In genomic region chr7:148729984-148730733, GRCh38 we compare ENCODE assay signal across 19 cellular contexts. TPM values are rescaled to one million over a fixed set of nuclear protein-coding genes. Genes with fewer than 3 reads are reported as not detected.
DNase-seq lines count a peak whose midpoint lies in the region; TF ChIP-seq lines count a peak whose summit lies in the region.
"Had no signal": no experiment of that assay in that cellular context is flagged by ENCODE, and none has a peak within 500 bp of the region (broad histone marks: within the 10 kb centered on the region; RNA-seq: fewer than 3 reads in every experiment).

No MANE protein-coding gene starts in this region.

- WGBS in smooth muscle cell (ENCODE audit: low lambda C conversion rate), result 87% methylated on average over 12 of the region's 12 CpGs

- intact Hi-C loops in activated CD4-positive, alpha-beta T cell treated with anti-CD3 and anti-CD28 coated beads, Interleukin-2, amount 10 ng/mL, durations not matched to agents 24 days and 14 days (cut with micrococcal nuclease), result no loop called here

- H3K4me2 ChIP-seq in smooth muscle cell, result no peak overlapping the region

- H3K27me3 ChIP-seq in adipocyte (replicated peaks; ENCODE audit: control insufficient read depth, insufficient read depth, low read length) (no peaks in the 10 kb centered on the region), smooth muscle cell (ENCODE audit: low read depth) (no peaks in the 10 kb centered on the region), SJCRH30 (no peaks in the 10 kb centered on the region)
- H3K27me3 ChIP-seq: vagina had no signal

- H3K36me3 Mint-ChIP-seq in activated CD4-positive, alpha-beta T cell treated with anti-CD3 and anti-CD28 coated beads, Interleukin-2, amount 10 ng/mL, durations not matched to agents 24 days and 14 days (ENCODE audit: low read depth), result peaks cover 33% of the 10 kb centered on the region

- H3K4me3 ChIP-seq in adipocyte (ENCODE audit: low read length) (no peak overlapping the region), smooth muscle cell (no peak overlapping the region), SJCRH30 (no peak overlapping the region)
- H3K4me3 ChIP-seq: lung, vagina had no signal

- no peak overlapping the region for H3K9ac ChIP-seq in adipocyte (ENCODE audit: low read length)
- H3K9ac ChIP-seq in smooth muscle cell (ENCODE audit: low read depth), result no peak overlapping the region
- H3K9ac ChIP-seq: parathyroid adenoma had no signal

- H3K4me1 ChIP-seq in adipocyte (ENCODE audit: control insufficient read depth, insufficient read depth, low read length) (no peaks in the 10 kb centered on the region), smooth muscle cell (ENCODE audit: low read depth) (no peaks in the 10 kb centered on the region), SJCRH30 (peaks cover 4% of the 10 kb centered on the region)

- H3K36me3 ChIP-seq in adipocyte (ENCODE audit: control insufficient read depth, insufficient read depth, low read length, severe bottlenecking) (peaks cover 46% of the 10 kb centered on the region), smooth muscle cell (ENCODE audit: low read depth) (no peaks in the 10 kb centered on the region), SJCRH30 (peaks cover 26% of the 10 kb centered on the region)

- H3K27ac ChIP-seq in smooth muscle cell (ENCODE audit: low read depth), result peak overlapping the region; percentile 32
- no peak overlapping the region for H3K27ac ChIP-seq in SJCRH30
- H3K27ac ChIP-seq: C4-2B, epithelial cell of prostate, parathyroid adenoma, vagina had no signal

- DNase-seq in HCEC 1CT (peak; percentile 79), adipocyte (ENCODE audit: low read depth) (peak; percentile 76), fibroblast of peridontal ligament (ENCODE audit: extremely low read depth) (peak; percentile 68), smooth muscle cell (lab: John Stamatoyannopoulos, UW; ENCODE audit: unreplicated experiment) (no peak), SJCRH30 (no peak), NCI-H2171 (lab: John Stamatoyannopoulos, UW) (no peak)
- no peak for DNase-seq in activated CD4-positive, alpha-beta T cell treated with anti-CD3 and anti-CD28 coated beads, Interleukin-2, amount 10 ng/mL, durations not matched to agents 24 days and 14 days
- DNase-seq: activated CD4-positive, alpha-beta T cell treated with anti-CD3 and anti-CD28 coated beads for 1 hour; activated gamma-delta T cell; Kasumi-1; naive B cell; NCI-H1417 treated with DMSO at 0.1 percent for 48 hours; NCI-H748 treated with DMSO at 0.1 percent for 48 hours; stimulated activated CD4-positive, alpha-beta T cell treated with anti-CD3 and anti-CD28 coated beads, Interleukin-2, amount 100 ng/mL, for 48 hours had no signal

- H3K9me3 ChIP-seq in adipocyte (ENCODE audit: control insufficient read depth, low read length) (no peaks in the 10 kb centered on the region), smooth muscle cell (replicated peaks; ENCODE audit: low read depth) (no peaks in the 10 kb centered on the region), SJCRH30 (replicated peaks) (no peaks in the 10 kb centered on the region)
- H3K9me3 ChIP-seq: vagina had no signal

- no peak overlapping the region for H3K27ac Mint-ChIP-seq in activated CD4-positive, alpha-beta T cell treated with anti-CD3 and anti-CD28 coated beads, Interleukin-2, amount 10 ng/mL, durations not matched to agents 24 days and 14 days

- peaks cover 98% of the 10 kb centered on the region for H4K20me1 ChIP-seq in smooth muscle cell (ENCODE audit: low read depth)

- peaks cover 88% of the 10 kb centered on the region for H3K79me2 ChIP-seq in smooth muscle cell (ENCODE audit: low read depth)

- H3K9me3 Mint-ChIP-seq in activated CD4-positive, alpha-beta T cell treated with anti-CD3 and anti-CD28 coated beads, Interleukin-2, amount 10 ng/mL, durations not matched to agents 24 days and 14 days, result no peaks in the 10 kb centered on the region
- H3K9me3 Mint-ChIP-seq: naive B cell had no signal

- TF ChIP-seq CTCF in smooth muscle cell (IDR thresholded peaks at IDR 0.05; ENCODE audit: borderline replicate concordance, insufficient read depth, poor library complexity, severe bottlenecking), result no peak

- no peak overlapping the region for H2AFZ ChIP-seq in smooth muscle cell (ENCODE audit: low read depth)
- H2AFZ ChIP-seq: parathyroid adenoma had no signal

- peaks cover 45% of the 10 kb centered on the region for H3K4me1 Mint-ChIP-seq in activated CD4-positive, alpha-beta T cell treated with anti-CD3 and anti-CD28 coated beads, Interleukin-2, amount 10 ng/mL, durations not matched to agents 24 days and 14 days

- no peak overlapping the region for H3K4me3 Mint-ChIP-seq in activated CD4-positive, alpha-beta T cell treated with anti-CD3 and anti-CD28 coated beads, Interleukin-2, amount 10 ng/mL, durations not matched to agents 24 days and 14 days
- H3K4me3 Mint-ChIP-seq: naive B cell had no signal

- no peaks in the 10 kb centered on the region for H3F3A ChIP-seq in smooth muscle cell (ENCODE audit: low read depth)

- H3K27me3 Mint-ChIP-seq in activated CD4-positive, alpha-beta T cell treated with anti-CD3 and anti-CD28 coated beads, Interleukin-2, amount 10 ng/mL, durations not matched to agents 24 days and 14 days, result no peaks in the 10 kb centered on the region
- H3K27me3 Mint-ChIP-seq: naive B cell had no signal

RNA-seq across cellular contexts. Expression of gene CUL1, which starts 31.5 kb away (rescaled TPM):
- total RNA-seq in smooth muscle cell, result 44.8 and 58.1 TPM in 2 replicates
- polyA plus RNA-seq in smooth muscle cell, result 34.3 and 38.2 TPM in 2 replicates
- 92.6 and 94.4 TPM in 2 replicates for total RNA-seq in SJCRH30 (2014; rRNA removed; shearing (Covaris generic))
- total RNA-seq in activated CD4-positive, alpha-beta T cell treated with anti-CD3 and anti-CD28 coated beads, Interleukin-2, amount 10 ng/mL, durations not matched to agents 24 days and 14 days, result 82.2 and 82.4 TPM in 2 replicates

Comparison
In these comparisons a context has a peak if more than half of its experiments do, and no peak if none do; other contexts are left out.
1. DNase-seq: peak in HCEC 1CT (single experiment), adipocyte (single experiment) and fibroblast of peridontal ligament (single experiment); none in smooth muscle cell (single experiment), SJCRH30 (0 of 2), NCI-H2171 (single experiment) and activated CD4-positive, alpha-beta T cell treated with anti-CD3 and anti-CD28 coated beads, Interleukin-2, amount 10 ng/mL, durations not matched to agents 24 days and 14 days (single experiment).